In genomic region chr19:10290876-10291553, GRCh38 we compare ENCODE assay signal across 8 cellular contexts. TPM values are rescaled to one million over a fixed set of nuclear protein-coding genes. Genes with fewer than 3 reads are reported as not detected.
DNase-seq lines count a peak whose midpoint lies in the region; ATAC-seq and TF ChIP-seq lines count a peak whose summit lies in the region.

No MANE protein-coding gene starts in this region.

- no peak overlapping the region for H3K27ac Mint-ChIP-seq in activated CD4-positive, alpha-beta T cell treated with anti-CD3 and anti-CD28 coated beads for 36 hours
- peak overlapping the region in 1 of 2 donors; percentile 24 for H3K27ac Mint-ChIP-seq in natural killer cell treated with Interleukin-12 subunit alpha and Interleukin-12 subunit beta and Interleukin-15 and Interleukin-18, amount 100 ng/mL, for 72 hours

- POLR2A ChIA-PET in activated CD4-positive, alpha-beta T cell treated with anti-CD3 and anti-CD28 coated beads for 36 hours (lab: Charles Lee): interaction anchor here (0.5 to 1.2 kb wide), 2 partner anchors 31 to 85 kb away, joined by 3 to 7 read pairs; no protein-coding TSS in a partner anchor

- no peak for TF ChIP-seq CTCF in epithelial cell of proximal tubule (conservative IDR thresholded peaks at IDR 0.05; ENCODE audit: low read depth, low read length)

- H3K36me3 Mint-ChIP-seq in activated CD4-positive, alpha-beta T cell treated with anti-CD3 and anti-CD28 coated beads for 36 hours (ENCODE audit: low read depth): peaks cover 4% of the 10 kb centered on the region
- no peaks in the 10 kb centered on the region for H3K36me3 Mint-ChIP-seq in natural killer cell treated with Interleukin-12 subunit alpha and Interleukin-12 subunit beta and Interleukin-15 and Interleukin-18, amount 100 ng/mL, for 72 hours

- peaks cover 73% of the 10 kb centered on the region for H3K27me3 Mint-ChIP-seq in activated CD4-positive, alpha-beta T cell treated with anti-CD3 and anti-CD28 coated beads for 36 hours
- H3K27me3 Mint-ChIP-seq in natural killer cell treated with Interleukin-12 subunit alpha and Interleukin-12 subunit beta and Interleukin-15 and Interleukin-18, amount 100 ng/mL, for 72 hours: peaks cover 15 to 17% of the 10 kb centered on the region in 2 donors

- no peaks in the 10 kb centered on the region for H3K9me3 Mint-ChIP-seq in activated CD4-positive, alpha-beta T cell treated with anti-CD3 and anti-CD28 coated beads for 36 hours (ENCODE audit: low read depth)
- no peaks in the 10 kb centered on the region for H3K9me3 Mint-ChIP-seq in natural killer cell treated with Interleukin-12 subunit alpha and Interleukin-12 subunit beta and Interleukin-15 and Interleukin-18, amount 100 ng/mL, for 72 hours

- no peak overlapping the region for H3K27ac ChIP-seq in urinary bladder (ENCODE audit: low read depth)

- peak; percentile 39 for DNase-seq in Caki2 (ENCODE audit: low read depth)
- DNase-seq in KBM-7: peak; percentile 65
- peak; percentile 70 for DNase-seq in activated CD4-positive, alpha-beta T cell treated with anti-CD3 and anti-CD28 coated beads for 36 hours
- no peak for DNase-seq in epithelial cell of proximal tubule (ENCODE audit: low read depth)
- DNase-seq in natural killer cell treated with Interleukin-12 subunit alpha and Interleukin-12 subunit beta and Interleukin-15 and Interleukin-18, amount 100 ng/mL, for 72 hours (ENCODE audit: low spot score): no peak
- no peak for DNase-seq in NCI-H526 treated with DMSO at 0.1 percent for 48 hours (lab: John Stamatoyannopoulos, UW)

- peaks cover 72% of the 10 kb centered on the region for H3K4me1 Mint-ChIP-seq in activated CD4-positive, alpha-beta T cell treated with anti-CD3 and anti-CD28 coated beads for 36 hours
- H3K4me1 Mint-ChIP-seq in natural killer cell treated with Interleukin-12 subunit alpha and Interleukin-12 subunit beta and Interleukin-15 and Interleukin-18, amount 100 ng/mL, for 72 hours (ENCODE audit: low read depth in 2 of 2): peaks cover 54 to 59% of the 10 kb centered on the region in 2 donors

- no peak for ATAC-seq in activated CD4-positive, alpha-beta T cell treated with anti-CD3 and anti-CD28 coated beads for 36 hours
- ATAC-seq in natural killer cell treated with Interleukin-12 subunit alpha and Interleukin-12 subunit beta and Interleukin-15 and Interleukin-18, amount 100 ng/mL, for 72 hours: peak; percentile 32 to 54
- no peak for ATAC-seq in GM19397 (IDR thresholded peaks at IDR 0.05; ENCODE audit: unreplicated experiment)

- CTCF ChIA-PET in activated CD4-positive, alpha-beta T cell treated with anti-CD3 and anti-CD28 coated beads for 36 hours (lab: Charles Lee): interaction anchor here (0.6 to 2.1 kb wide), 10 partner anchors 22 to 275 kb away, joined by 3 to 13 read pairs (median 3); partner anchors contain the start of genes CDC37, ICAM1 and KRI1

- H3K36me3 ChIP-seq in urinary bladder (ENCODE audit: insufficient read depth): no peaks in the 10 kb centered on the region

- intact Hi-C loops in activated CD4-positive, alpha-beta T cell treated with anti-CD3 and anti-CD28 coated beads for 36 hours (cut with DNase I, micrococcal nuclease): loop anchor here (1.0 to 10.0 kb wide), 3 partner anchors 61 to 226 kb away; partner anchors contain the start of gene S1PR5 (in 2 of the 2)

- peak overlapping the region; percentile 43 for H3K4me3 ChIP-seq in epithelial cell of proximal tubule (ENCODE audit: low read depth, low read length)
- peak overlapping the region; percentile 30 for H3K4me3 ChIP-seq in urinary bladder (ENCODE audit: low read depth, low read length)

- peaks cover 4% of the 10 kb centered on the region for H3K4me1 ChIP-seq in urinary bladder (ENCODE audit: insufficient read depth)

- under 1% methylated on average over 57 of the region's 57 CpGs for WGBS in urinary bladder

- peak overlapping the region; percentile 66 for H3K4me3 Mint-ChIP-seq in activated CD4-positive, alpha-beta T cell treated with anti-CD3 and anti-CD28 coated beads for 36 hours
- peak overlapping the region; percentile 87 for H3K4me3 Mint-ChIP-seq in natural killer cell treated with Interleukin-12 subunit alpha and Interleukin-12 subunit beta and Interleukin-15 and Interleukin-18, amount 100 ng/mL, for 72 hours

- in situ Hi-C loops in Caki2 (cut with HindIII; ENCODE audit: low pct_unique_long_range_greater_than_20kb, low sequenced_read_pairs): no loop called here
- in situ Hi-C loops in KBM-7 (cut with MboI; ENCODE audit: low pct_unique_long_range_greater_than_20kb, low sequenced_read_pairs): no loop called here

RNA-seq across cellular contexts. Expression of gene ICAM5, which starts 1.3 kb away (rescaled TPM):
- total RNA-seq in Caki2 (2014; rRNA removed; shearing (Covaris generic); ENCODE audit: low replicate concordance): 0.20 and 0.23 TPM in 2 replicates
- 1 to 10 TPM; 1.9 TPM for total RNA-seq in activated CD4-positive, alpha-beta T cell treated with anti-CD3 and anti-CD28 coated beads for 36 hours
- total RNA-seq in epithelial cell of proximal tubule: 0.14 TPM in 1 of 2 replicates, not detected in the other
- under 1 TPM; 0.78 to 0.83 TPM for total RNA-seq in natural killer cell treated with Interleukin-12 subunit alpha and Interleukin-12 subunit beta and Interleukin-15 and Interleukin-18, amount 100 ng/mL, for 72 hours
- total RNA-seq in urinary bladder: 0.53 TPM
- 1.8 TPM for polyA plus RNA-seq in urinary bladder

RNA-seq across cellular contexts. Expression of gene ICAM4, which starts 4.3 kb away (rescaled TPM):
- total RNA-seq in Caki2 (2014; rRNA removed; shearing (Covaris generic); ENCODE audit: low replicate concordance): not detected in 2 replicates
- under 1 TPM; 0.23 to 0.46 TPM for total RNA-seq in activated CD4-positive, alpha-beta T cell treated with anti-CD3 and anti-CD28 coated beads for 36 hours
- not detected in 2 replicates for total RNA-seq in epithelial cell of proximal tubule
- 1 to 10 TPM; 1.4 to 2.1 TPM for total RNA-seq in natural killer cell treated with Interleukin-12 subunit alpha and Interleukin-12 subunit beta and Interleukin-15 and Interleukin-18, amount 100 ng/mL, for 72 hours
- total RNA-seq in urinary bladder: 2.6 TPM
- 1.4 TPM for polyA plus RNA-seq in urinary bladder

RNA-seq across cellular contexts. Expression of gene ZGLP1, which starts 18.6 kb away (rescaled TPM):
- total RNA-seq in Caki2 (2014; rRNA removed; shearing (Covaris generic); ENCODE audit: low replicate concordance): not detected in 2 replicates
- total RNA-seq in activated CD4-positive, alpha-beta T cell treated with anti-CD3 and anti-CD28 coated beads for 36 hours: 1 to 10 TPM; 3.3 to 3.5 TPM
- total RNA-seq in epithelial cell of proximal tubule (0.35 and 2.4 TPM in 2 replicates), urinary bladder (1.1 TPM)
- total RNA-seq in natural killer cell treated with Interleukin-12 subunit alpha and Interleukin-12 subunit beta and Interleukin-15 and Interleukin-18, amount 100 ng/mL, for 72 hours: 1 to 10 TPM; 2.5 to 7.3 TPM
- polyA plus RNA-seq in urinary bladder: 3.4 TPM

RNA-seq across cellular contexts. Expression of gene ICAM1, which starts 20.1 kb away (rescaled TPM):
- total RNA-seq in Caki2 (2014; rRNA removed; shearing (Covaris generic); ENCODE audit: low replicate concordance): 0.43 TPM in 1 of 2 replicates, not detected in the other
- 10 to 100 TPM; 27.9 to 30.9 TPM for total RNA-seq in activated CD4-positive, alpha-beta T cell treated with anti-CD3 and anti-CD28 coated beads for 36 hours
- total RNA-seq in epithelial cell of proximal tubule (17.1 and 36.3 TPM in 2 replicates), urinary bladder (7.7 TPM)
- total RNA-seq in natural killer cell treated with Interleukin-12 subunit alpha and Interleukin-12 subunit beta and Interleukin-15 and Interleukin-18, amount 100 ng/mL, for 72 hours: 100 to 1,000 TPM; 106 to 264 TPM
- 26.4 TPM for polyA plus RNA-seq in urinary bladder

RNA-seq across cellular contexts. Expression of gene FDX2, which starts 24.8 kb away (rescaled TPM):
- total RNA-seq in Caki2 (2014; rRNA removed; shearing (Covaris generic); ENCODE audit: low replicate concordance): 12.9 and 27.9 TPM in 2 replicates
- 10 to 100 TPM; 11.7 to 13.3 TPM for total RNA-seq in activated CD4-positive, alpha-beta T cell treated with anti-CD3 and anti-CD28 coated beads for 36 hours
- total RNA-seq in epithelial cell of proximal tubule: 48.2 and 57.6 TPM in 2 replicates
- 10 to 100 TPM; 11.4 to 26.4 TPM for total RNA-seq in natural killer cell treated with Interleukin-12 subunit alpha and Interleukin-12 subunit beta and Interleukin-15 and Interleukin-18, amount 100 ng/mL, for 72 hours
- total RNA-seq in urinary bladder: 5.7 TPM
- 22.0 TPM for polyA plus RNA-seq in urinary bladder

Comparison
In these comparisons a context has a peak if more than half of its experiments do, and no peak if none do; other contexts are left out.
1. DNase-seq: peak in Caki2 (single experiment), KBM-7 (single experiment) and activated CD4-positive, alpha-beta T cell treated with anti-CD3 and anti-CD28 coated beads for 36 hours (single experiment); none in epithelial cell of proximal tubule (single experiment), natural killer cell treated with Interleukin-12 subunit alpha and Interleukin-12 subunit beta and Interleukin-15 and Interleukin-18, amount 100 ng/mL, for 72 hours (single experiment) and NCI-H526 treated with DMSO at 0.1 percent for 48 hours (single experiment).
2. ATAC-seq: peak in natural killer cell treated with Interleukin-12 subunit alpha and Interleukin-12 subunit beta and Interleukin-15 and Interleukin-18, amount 100 ng/mL, for 72 hours (2 of 2); none in activated CD4-positive, alpha-beta T cell treated with anti-CD3 and anti-CD28 coated beads for 36 hours (single experiment) and GM19397 (single experiment).